In the genomic region with DNA sequence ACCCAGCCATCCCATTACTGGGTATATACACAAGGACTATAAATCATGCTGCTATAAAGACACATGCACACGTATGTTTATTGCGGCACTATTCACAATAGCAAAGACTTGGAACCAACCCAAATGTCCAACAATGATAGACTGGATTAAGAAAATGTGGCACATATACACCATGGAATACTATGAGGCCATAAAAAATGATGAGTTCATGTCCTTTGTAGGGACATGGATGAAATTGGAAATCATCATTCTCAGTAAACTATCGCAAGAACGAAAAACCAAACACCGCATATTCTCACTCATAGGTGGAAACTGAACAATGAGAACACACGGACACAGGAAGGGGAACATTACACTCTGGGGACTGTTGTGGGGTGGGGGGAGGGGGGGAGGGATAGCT, we compare ENCODE assay signal across 8 cellular contexts. TPM values are rescaled to one million over a fixed set of nuclear protein-coding genes. Genes with fewer than 3 reads are reported as not detected.
DNase-seq lines count a peak whose midpoint lies in the region; ATAC-seq and TF ChIP-seq lines count a peak whose summit lies in the region.
"Not testable (repeated sequence)": the region's sequence is repeated elsewhere in the genome, so short reads cannot be mapped to it uniquely, and the experiment has no call there.

No MANE protein-coding gene starts in this region.

- H3K9me3 ChIP-seq in BLaER1 treated with 17β-estradiol and CSF1 and Interleukin-3, amounts not matched to agents 10 nM and 100 nM (replicated peaks in 1 of 11): not testable (repeated sequence)

- H3K4me1 Mint-ChIP-seq in T-helper 1 cell treated with Interleukin-12 subunit alpha and Interleukin-12 subunit beta and Interleukin-4 antibody, amounts not matched to agents 30 μg/mL and 1 μg/mL, for 36 hours (ENCODE audit: low read depth): peaks cover 40% of the 10 kb centered on the region
- H3K4me1 Mint-ChIP-seq in activated CD4-positive, alpha-beta memory T cell treated with anti-CD3 and anti-CD28 coated beads, Interleukin-2, amount 10 ng/mL, durations not matched to agents 7 days and 5 days: peaks cover 48% of the 10 kb centered on the region
- peaks cover 46% of the 10 kb centered on the region for H3K4me1 Mint-ChIP-seq in activated T-helper 2 cell treated with anti-CD3 and anti-CD28 coated beads, Interferon-gamma antibody, Interleukin-2, Interleukin-4, amounts not matched to agents 10 μg/mL and 5 μg/mL and 100 μg/mL, durations not matched to agents 14 hours and 24 hours and 36 hours (ENCODE audit: low read depth)
- peaks cover 24% of the 10 kb centered on the region for H3K4me1 Mint-ChIP-seq in MCF 10A (ENCODE audit: insufficient read depth, unreplicated experiment)
- peaks cover 24 to 52% (median 40%) of the 10 kb centered on the region in 4 donors for H3K4me1 Mint-ChIP-seq in naive thymus-derived CD8-positive, alpha-beta T cell
- peaks cover 54% of the 10 kb centered on the region for H3K4me1 Mint-ChIP-seq in stimulated activated naive CD8-positive, alpha-beta T cell treated with anti-CD3 and anti-CD28 coated beads, Interleukin-15, Interleukin-2, amounts not matched to agents 100 ng/mL and 50 ng/mL, for 24 hours (ENCODE audit: low read depth)

- H3K9ac ChIP-seq in BLaER1 treated with 17β-estradiol and CSF1 and Interleukin-3, amounts not matched to agents 10 nM and 100 nM: not testable (repeated sequence)

- BruUV-seq in MCF 10A (replicated peaks; lab: Mats Ljungman, UMichigan): not testable (repeated sequence)

- DNase-seq in GM12865 (ENCODE audit: low read depth); activated CD4-positive, alpha-beta memory T cell treated with anti-CD3 and anti-CD28 coated beads, Interleukin-2, amount 10 ng/mL, durations not matched to agents 7 days and 5 days; activated T-helper 2 cell treated with anti-CD3 and anti-CD28 coated beads, Interferon-gamma antibody, Interleukin-2, Interleukin-4, amounts not matched to agents 10 μg/mL and 5 μg/mL and 100 μg/mL, durations not matched to agents 14 hours and 24 hours and 36 hours (ENCODE audit: low spot score); MCF 10A (ENCODE audit: unreplicated experiment); naive thymus-derived CD8-positive, alpha-beta T cell: not testable (repeated sequence)

- peaks cover 6 to 65% (median 34%) of the 10 kb centered on the region in 10 experiments; a peak in 18 of 20 replicates for H3K4me1 ChIP-seq in BLaER1 treated with 17β-estradiol and CSF1 and Interleukin-3, amounts not matched to agents 10 nM and 100 nM

- H3K27ac Mint-ChIP-seq in T-helper 1 cell treated with Interleukin-12 subunit alpha and Interleukin-12 subunit beta and Interleukin-4 antibody, amounts not matched to agents 30 μg/mL and 1 μg/mL, for 36 hours: peak overlapping the region; percentile 85
- H3K27ac Mint-ChIP-seq in activated CD4-positive, alpha-beta memory T cell treated with anti-CD3 and anti-CD28 coated beads, Interleukin-2, amount 10 ng/mL, durations not matched to agents 7 days and 5 days: peak overlapping the region; percentile 83
- peak overlapping the region; percentile 85 for H3K27ac Mint-ChIP-seq in activated T-helper 2 cell treated with anti-CD3 and anti-CD28 coated beads, Interferon-gamma antibody, Interleukin-2, Interleukin-4, amounts not matched to agents 10 μg/mL and 5 μg/mL and 100 μg/mL, durations not matched to agents 14 hours and 24 hours and 36 hours
- peak overlapping the region; percentile 59 for H3K27ac Mint-ChIP-seq in MCF 10A (ENCODE audit: low read depth, unreplicated experiment)
- peak overlapping the region in 6 of 10 donors; percentile 43 to 89 (median 68) for H3K27ac Mint-ChIP-seq in naive thymus-derived CD8-positive, alpha-beta T cell
- H3K27ac Mint-ChIP-seq in stimulated activated naive CD8-positive, alpha-beta T cell treated with anti-CD3 and anti-CD28 coated beads, Interleukin-15, Interleukin-2, amounts not matched to agents 100 ng/mL and 50 ng/mL, for 24 hours: peak overlapping the region; percentile 21

- peaks cover 0 to 72% (median 43%) of the 10 kb centered on the region in 11 experiments; a peak in 16 of 22 replicates for H3K36me3 ChIP-seq in BLaER1 treated with 17β-estradiol and CSF1 and Interleukin-3, amounts not matched to agents 10 nM and 100 nM

- CTCF ChIA-PET in activated CD4-positive, alpha-beta memory T cell treated with anti-CD3 and anti-CD28 coated beads, Interleukin-2, amount 10 ng/mL, durations not matched to agents 7 days and 5 days (lab: Charles Lee): interaction anchor here (0.8 to 1.1 kb wide), 2 partner anchors 9 to 26 kb away, joined by 3 to 8 read pairs; a partner anchor contains a TSS
- CTCF ChIA-PET in MCF 10A (lab: Yijun Ruan, JAX): interaction anchor here (0.9 kb wide), 1 partner anchor 24 kb away, joined by 4 read pairs; no protein-coding TSS in a partner anchor

- H3K27me3 ChIP-seq in BLaER1 treated with 17β-estradiol and CSF1 and Interleukin-3, amounts not matched to agents 10 nM and 100 nM: not testable (repeated sequence)

- TF ChIP-seq CTCF in GM12865 (IDR thresholded peaks at IDR 0.05; ENCODE audit: insufficient read depth, low read depth, low read length, missing control alignments); MCF 10A (IDR thresholded peaks at IDR 0.05; ENCODE audit: unreplicated experiment): not testable (repeated sequence)

- peak overlapping the region; percentile 75 for H3K4me3 Mint-ChIP-seq in T-helper 1 cell treated with Interleukin-12 subunit alpha and Interleukin-12 subunit beta and Interleukin-4 antibody, amounts not matched to agents 30 μg/mL and 1 μg/mL, for 36 hours
- H3K4me3 Mint-ChIP-seq in activated CD4-positive, alpha-beta memory T cell treated with anti-CD3 and anti-CD28 coated beads, Interleukin-2, amount 10 ng/mL, durations not matched to agents 7 days and 5 days: peak overlapping the region; percentile 72
- H3K4me3 Mint-ChIP-seq in activated T-helper 2 cell treated with anti-CD3 and anti-CD28 coated beads, Interferon-gamma antibody, Interleukin-2, Interleukin-4, amounts not matched to agents 10 μg/mL and 5 μg/mL and 100 μg/mL, durations not matched to agents 14 hours and 24 hours and 36 hours (ENCODE audit: low read depth); MCF 10A (ENCODE audit: unreplicated experiment): not testable (repeated sequence)
- peak overlapping the region in 3 of 10 donors; percentile 5 to 88 (median 50) for H3K4me3 Mint-ChIP-seq in naive thymus-derived CD8-positive, alpha-beta T cell
- peak overlapping the region; percentile 72 for H3K4me3 Mint-ChIP-seq in stimulated activated naive CD8-positive, alpha-beta T cell treated with anti-CD3 and anti-CD28 coated beads, Interleukin-15, Interleukin-2, amounts not matched to agents 100 ng/mL and 50 ng/mL, for 24 hours

- peaks cover 25% of the 10 kb centered on the region for H3K36me3 Mint-ChIP-seq in T-helper 1 cell treated with Interleukin-12 subunit alpha and Interleukin-12 subunit beta and Interleukin-4 antibody, amounts not matched to agents 30 μg/mL and 1 μg/mL, for 36 hours (ENCODE audit: low read depth)
- peaks cover 28% of the 10 kb centered on the region for H3K36me3 Mint-ChIP-seq in activated CD4-positive, alpha-beta memory T cell treated with anti-CD3 and anti-CD28 coated beads, Interleukin-2, amount 10 ng/mL, durations not matched to agents 7 days and 5 days (ENCODE audit: low read depth)
- peaks cover 54% of the 10 kb centered on the region for H3K36me3 Mint-ChIP-seq in activated T-helper 2 cell treated with anti-CD3 and anti-CD28 coated beads, Interferon-gamma antibody, Interleukin-2, Interleukin-4, amounts not matched to agents 10 μg/mL and 5 μg/mL and 100 μg/mL, durations not matched to agents 14 hours and 24 hours and 36 hours (ENCODE audit: low read depth)
- H3K36me3 Mint-ChIP-seq in MCF 10A (ENCODE audit: insufficient read depth, unreplicated experiment): peaks cover 34% of the 10 kb centered on the region
- H3K36me3 Mint-ChIP-seq in naive thymus-derived CD8-positive, alpha-beta T cell: peaks cover 6 to 41% (median 8%) of the 10 kb centered on the region in 3 donors
- H3K36me3 Mint-ChIP-seq in stimulated activated naive CD8-positive, alpha-beta T cell treated with anti-CD3 and anti-CD28 coated beads, Interleukin-15, Interleukin-2, amounts not matched to agents 100 ng/mL and 50 ng/mL, for 24 hours (ENCODE audit: low read depth): peaks cover 46% of the 10 kb centered on the region

- peak overlapping the region in 7 of 11 experiments; percentile 48 to 87 (median 74); a peak in 14 of 22 replicates for H3K4me2 ChIP-seq in BLaER1 treated with 17β-estradiol and CSF1 and Interleukin-3, amounts not matched to agents 10 nM and 100 nM

- intact Hi-C loops in activated T-helper 2 cell treated with anti-CD3 and anti-CD28 coated beads, Interferon-gamma antibody, Interleukin-2, Interleukin-4, amounts not matched to agents 10 μg/mL and 5 μg/mL and 100 μg/mL, durations not matched to agents 14 hours and 24 hours and 36 hours (cut with micrococcal nuclease): loop anchor here (1.0 to 2.0 kb wide), 2 partner anchors 9 to 27 kb away; a partner anchor contains a TSS
- intact Hi-C loops in MCF 10A (cut with micrococcal nuclease): not testable (repeated sequence)

- ATAC-seq in naive thymus-derived CD8-positive, alpha-beta T cell: not testable (repeated sequence)

- H4K20me1 ChIP-seq in BLaER1 treated with 17β-estradiol and CSF1 and Interleukin-3, amounts not matched to agents 10 nM and 100 nM: not testable (repeated sequence)

- not testable (repeated sequence) for H3K4me3 ChIP-seq in BLaER1 treated with 17β-estradiol and CSF1 and Interleukin-3, amounts not matched to agents 10 nM and 100 nM
- peak overlapping the region; percentile 56 for H3K4me3 ChIP-seq in GM12865 (ENCODE audit: low read depth, low read length)

- not testable (repeated sequence) for H3K27me3 Mint-ChIP-seq in T-helper 1 cell treated with Interleukin-12 subunit alpha and Interleukin-12 subunit beta and Interleukin-4 antibody, amounts not matched to agents 30 μg/mL and 1 μg/mL, for 36 hours (ENCODE audit: low read depth); activated CD4-positive, alpha-beta memory T cell treated with anti-CD3 and anti-CD28 coated beads, Interleukin-2, amount 10 ng/mL, durations not matched to agents 7 days and 5 days; activated T-helper 2 cell treated with anti-CD3 and anti-CD28 coated beads, Interferon-gamma antibody, Interleukin-2, Interleukin-4, amounts not matched to agents 10 μg/mL and 5 μg/mL and 100 μg/mL, durations not matched to agents 14 hours and 24 hours and 36 hours (ENCODE audit: low read depth); MCF 10A (ENCODE audit: insufficient read depth, unreplicated experiment); naive thymus-derived CD8-positive, alpha-beta T cell; stimulated activated naive CD8-positive, alpha-beta T cell treated with anti-CD3 and anti-CD28 coated beads, Interleukin-15, Interleukin-2, amounts not matched to agents 100 ng/mL and 50 ng/mL, for 24 hours

- POLR2A ChIA-PET in activated CD4-positive, alpha-beta memory T cell treated with anti-CD3 and anti-CD28 coated beads, Interleukin-2, amount 10 ng/mL, durations not matched to agents 7 days and 5 days (lab: Charles Lee): interaction anchor here (1.4 to 2.6 kb wide), 3 partner anchors 9 to 79 kb away, joined by 6 to 24 read pairs (median 10); a partner anchor contains a TSS
- POLR2A ChIA-PET in MCF 10A (lab: Yijun Ruan, JAX): interaction anchor here (1.1 to 2.5 kb wide), 4 partner anchors 15 to 44 kb away, joined by 3 to 36 read pairs (median 6); a partner anchor contains a TSS
- POLR2A ChIA-PET in naive thymus-derived CD8-positive, alpha-beta T cell (lab: Charles Lee): interaction anchor here (1.5 kb wide), 1 partner anchor 26 kb away, joined by 4 read pairs; a partner anchor contains a TSS

- H3K27ac ChIP-seq in BLaER1 treated with 17β-estradiol and CSF1 and Interleukin-3, amounts not matched to agents 10 nM and 100 nM: peak overlapping the region in 7 of 11 experiments; percentile 58 to 79 (median 69); a peak in 11 of 22 replicates

- not testable (repeated sequence) for H3K9me3 Mint-ChIP-seq in T-helper 1 cell treated with Interleukin-12 subunit alpha and Interleukin-12 subunit beta and Interleukin-4 antibody, amounts not matched to agents 30 μg/mL and 1 μg/mL, for 36 hours; activated CD4-positive, alpha-beta memory T cell treated with anti-CD3 and anti-CD28 coated beads, Interleukin-2, amount 10 ng/mL, durations not matched to agents 7 days and 5 days; activated T-helper 2 cell treated with anti-CD3 and anti-CD28 coated beads, Interferon-gamma antibody, Interleukin-2, Interleukin-4, amounts not matched to agents 10 μg/mL and 5 μg/mL and 100 μg/mL, durations not matched to agents 14 hours and 24 hours and 36 hours; MCF 10A (ENCODE audit: unreplicated experiment); naive thymus-derived CD8-positive, alpha-beta T cell; stimulated activated naive CD8-positive, alpha-beta T cell treated with anti-CD3 and anti-CD28 coated beads, Interleukin-15, Interleukin-2, amounts not matched to agents 100 ng/mL and 50 ng/mL, for 24 hours

RNA-seq across cellular contexts. Expression of a gene that starts 26.3 kb away (rescaled TPM):
- total RNA-seq in activated CD4-positive, alpha-beta memory T cell treated with anti-CD3 and anti-CD28 coated beads, Interleukin-2, amount 10 ng/mL, durations not matched to agents 7 days and 5 days: 10 to 100 TPM; 39.7 to 44.7 TPM
- total RNA-seq in activated T-helper 2 cell treated with anti-CD3 and anti-CD28 coated beads, Interferon-gamma antibody, Interleukin-2, Interleukin-4, amounts not matched to agents 10 μg/mL and 5 μg/mL and 100 μg/mL, durations not matched to agents 14 hours and 24 hours and 36 hours: 60.3 and 63.6 TPM in 2 replicates
- total RNA-seq in MCF 10A (2022): 114 and 115 TPM in 2 replicates
- 10 to 100 TPM; 16.1 to 22.1 TPM for total RNA-seq in naive thymus-derived CD8-positive, alpha-beta T cell
- 10 to 100 TPM; 29.1 to 32.6 (median 32.0) TPM for polyA plus RNA-seq in naive thymus-derived CD8-positive, alpha-beta T cell

Comparison
In these comparisons a context has a peak if more than half of its experiments do, and no peak if none do; other contexts are left out.
1. H3K27ac Mint-ChIP-seq: peak in every context shown above with its lines; median percentile 85 in T-helper 1 cell treated with Interleukin-12 subunit alpha and Interleukin-12 subunit beta and Interleukin-4 antibody, amounts not matched to agents 30 μg/mL and 1 μg/mL, for 36 hours; 85 in activated T-helper 2 cell treated with anti-CD3 and anti-CD28 coated beads, Interferon-gamma antibody, Interleukin-2, Interleukin-4, amounts not matched to agents 10 μg/mL and 5 μg/mL and 100 μg/mL, durations not matched to agents 14 hours and 24 hours and 36 hours; 83 in activated CD4-positive, alpha-beta memory T cell treated with anti-CD3 and anti-CD28 coated beads, Interleukin-2, amount 10 ng/mL, durations not matched to agents 7 days and 5 days; 68 in naive thymus-derived CD8-positive, alpha-beta T cell; 59 in MCF 10A; 21 in stimulated activated naive CD8-positive, alpha-beta T cell treated with anti-CD3 and anti-CD28 coated beads, Interleukin-15, Interleukin-2, amounts not matched to agents 100 ng/mL and 50 ng/mL, for 24 hours.